ENCODE assay signal across 8 cellular contexts in the genomic region with DNA sequence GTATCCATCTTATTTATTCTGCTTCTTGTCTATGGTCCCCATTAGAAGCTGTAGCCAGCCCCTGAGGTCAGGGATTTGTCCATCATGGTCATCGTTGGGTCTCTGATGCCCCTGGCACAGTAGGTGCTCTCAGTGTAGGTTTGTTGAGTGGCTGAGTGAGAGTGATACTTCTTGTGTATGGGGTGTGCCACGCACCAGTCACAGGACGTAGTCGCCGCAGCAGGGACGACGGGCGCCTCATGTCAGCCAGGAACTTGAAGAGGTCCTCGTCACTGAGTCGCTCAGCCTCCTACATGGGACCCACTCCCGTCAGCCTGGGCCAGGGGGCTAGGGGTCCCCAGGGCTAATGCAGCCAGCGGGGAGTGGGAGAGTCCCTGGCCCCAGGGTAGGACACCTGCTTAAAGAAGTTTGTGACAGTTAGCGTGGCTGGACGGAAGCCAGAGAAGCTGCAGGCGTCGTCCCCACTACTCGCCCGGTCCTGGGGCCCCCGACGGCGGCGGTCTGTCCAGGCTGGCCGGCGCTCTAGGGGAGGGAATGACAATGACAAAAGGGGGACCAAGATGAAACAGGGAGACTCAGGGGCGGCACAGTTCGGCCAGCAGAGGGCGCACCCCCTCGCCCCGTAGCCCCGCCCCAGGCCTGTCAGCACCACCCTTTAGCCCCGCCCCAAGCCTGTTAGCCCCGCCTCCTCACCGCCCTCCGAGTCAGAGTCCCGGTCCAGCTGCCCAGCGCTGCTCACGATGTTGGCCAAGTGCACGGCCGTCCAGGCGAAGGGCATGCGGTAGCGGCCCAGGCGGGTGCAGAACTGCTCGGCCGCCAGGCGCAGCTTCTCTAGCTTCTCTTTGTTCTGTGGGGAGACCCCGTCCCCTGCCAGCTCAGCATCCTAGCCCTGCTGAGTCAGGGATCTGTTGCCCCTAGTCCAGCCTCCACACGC. TPM values are rescaled to one million over a fixed set of nuclear protein-coding genes. Genes with fewer than 3 reads are reported as not detected.
DNase-seq lines count a peak whose midpoint lies in the region; ATAC-seq and TF ChIP-seq lines count a peak whose summit lies in the region.

No MANE protein-coding gene starts in this region.

- no peak overlapping the region for H3K4me3 Mint-ChIP-seq in central memory CD8-positive, alpha-beta T cell

- ATAC-seq in GM19025 (IDR thresholded peaks at IDR 0.05; ENCODE audit: low read depth, unreplicated experiment) (peak; percentile 46), left lobe of liver (peak; percentile 76), HG03571 (IDR thresholded peaks at IDR 0.05; ENCODE audit: unreplicated experiment) (no peak)
- ATAC-seq in central memory CD8-positive, alpha-beta T cell (replicated peaks; ENCODE audit: extremely low read depth, poor library complexity, severe bottlenecking): no peak

- no peak overlapping the region for H3K27ac Mint-ChIP-seq in central memory CD8-positive, alpha-beta T cell (ENCODE audit: low read depth)

- peaks cover 5% of the 10 kb centered on the region for H3K4me1 Mint-ChIP-seq in central memory CD8-positive, alpha-beta T cell

- DNase-seq in AG09309 (ENCODE audit: low read depth) (no peak), NCI-H1694 (lab: John Stamatoyannopoulos, UW) (peak; percentile 52), left lobe of liver (ENCODE audit: low spot score) (peak; percentile 99)
- peak; percentile 79 to 95 for DNase-seq in activated CD4-positive, alpha-beta T cell treated with anti-CD3 and anti-CD28 coated beads for 24 hours (ENCODE audit: low read depth in 2 of 2)
- DNase-seq in central memory CD8-positive, alpha-beta T cell (ENCODE audit: low spot score in 2 of 2): peak; percentile 35 to 74
- DNase-seq in stimulated activated CD4-positive, alpha-beta T cell treated with anti-CD3 and anti-CD28 coated beads, Interleukin-2, amount 100 ng/mL, for 48 hours: peak; percentile 93 to 95

- H3K36me3 Mint-ChIP-seq in central memory CD8-positive, alpha-beta T cell (ENCODE audit: insufficient read depth): no peaks in the 10 kb centered on the region

- H3K4me3 ChIP-seq in AG09309 (ENCODE audit: control insufficient read depth, low read depth, low read length): no peak overlapping the region

- H3K9me3 Mint-ChIP-seq in central memory CD8-positive, alpha-beta T cell: no peaks in the 10 kb centered on the region

- peaks cover 20% of the 10 kb centered on the region for H3K27me3 Mint-ChIP-seq in central memory CD8-positive, alpha-beta T cell

- TF ChIP-seq CTCF in AG09309 (IDR thresholded peaks at IDR 0.05; ENCODE audit: control insufficient read depth, insufficient read depth, low read depth, low read length, missing control alignments): peak; percentile 62

RNA-seq across cellular contexts. Expression of a gene that starts 3.7 kb away (rescaled TPM):
- 202 TPM for total RNA-seq in left lobe of liver

RNA-seq across cellular contexts. Expression of a gene that starts 19.2 kb away (rescaled TPM):
- total RNA-seq in left lobe of liver: 30.0 TPM

RNA-seq across cellular contexts. Expression of a gene that starts 45.8 kb away (rescaled TPM):
- total RNA-seq in left lobe of liver: 61.1 TPM

RNA-seq across cellular contexts. Expression of a gene that starts 52.8 kb away (rescaled TPM):
- total RNA-seq in left lobe of liver: not detected

Comparison
In these comparisons a context has a peak if more than half of its experiments do, and no peak if none do; other contexts are left out.
1. ATAC-seq: peak in GM19025 (single experiment) and left lobe of liver (single experiment); none in central memory CD8-positive, alpha-beta T cell (single experiment) and HG03571 (single experiment).